1 cellular context compared by ENCODE assay signal in genomic region chr17:43383826-43384475, GRCh38.
A peak's percentile ranks its signal among the peaks of the same experiment; 100 is the strongest.
TF ChIP-seq lines count a peak whose summit lies in the region.

No MANE protein-coding gene starts in this region.

TF ChIP-seq in HepG2, 621 proteins besides CTCF, POLR2A, EP300 and RAD21 (continued from another document and continues in another):
- TF ChIP-seq ZNF740 (CRISPR knock-in tag; IDR thresholded peaks at IDR 0.05) = no peak
- TF ChIP-seq ZNF609 (CRISPR knock-in tag; IDR thresholded peaks at IDR 0.05; ENCODE audit: borderline replicate concordance) = no peak
- TF ChIP-seq HOXA9 (CRISPR knock-in tag; IDR thresholded peaks at IDR 0.05; ENCODE audit: borderline replicate concordance) = no peak
- TF ChIP-seq SMAD1 (CRISPR knock-in tag; IDR thresholded peaks at IDR 0.05; ENCODE audit: borderline replicate concordance, low read depth) = no peak
- no peak for TF ChIP-seq PHF20 (CRISPR knock-in tag; IDR thresholded peaks at IDR 0.05)
- no peak for TF ChIP-seq MYC (CRISPR knock-in tag; IDR thresholded peaks at IDR 0.05; ENCODE audit: borderline replicate concordance)
- no peak for TF ChIP-seq HNF1A (IDR thresholded peaks at IDR 0.05; ENCODE audit: low read depth)
- TF ChIP-seq HNF1A (CRISPR knock-in tag; IDR thresholded peaks at IDR 0.05; ENCODE audit: borderline replicate concordance) = no peak
- no peak for TF ChIP-seq ZNF782 (CRISPR knock-in tag; IDR thresholded peaks at IDR 0.05; ENCODE audit: borderline replicate concordance)
- no peak for TF ChIP-seq DBP (CRISPR knock-in tag; IDR thresholded peaks at IDR 0.05; ENCODE audit: not compliant biosample characterization)
- no peak for TF ChIP-seq PRPF4 (IDR thresholded peaks at IDR 0.05; ENCODE audit: low read depth, low read length, poor library complexity, severe bottlenecking)
- no peak for TF ChIP-seq ZFY (CRISPR knock-in tag; IDR thresholded peaks at IDR 0.05)
- TF ChIP-seq ATRX (CRISPR knock-in tag; IDR thresholded peaks at IDR 0.05; ENCODE audit: borderline replicate concordance) = no peak
- no peak for TF ChIP-seq ZNF615 (CRISPR knock-in tag; IDR thresholded peaks at IDR 0.05; ENCODE audit: borderline replicate concordance)
- no peak for TF ChIP-seq KLF9 (CRISPR knock-in tag; IDR thresholded peaks at IDR 0.05; ENCODE audit: low read depth)
- TF ChIP-seq NAIF1 (CRISPR knock-in tag; IDR thresholded peaks at IDR 0.05; ENCODE audit: borderline replicate concordance) = peak; percentile 18; the same call in 1 of the 2 replicates
- TF ChIP-seq ZNF720 (CRISPR knock-in tag; IDR thresholded peaks at IDR 0.05) = no peak
- no peak for TF ChIP-seq ZEB1 (IDR thresholded peaks at IDR 0.05; ENCODE audit: insufficient replicate concordance, low read depth)
- no peak for TF ChIP-seq ZMAT3 (CRISPR knock-in tag; conservative IDR thresholded peaks at IDR 0.05)
- TF ChIP-seq TP53 (CRISPR knock-in tag; conservative IDR thresholded peaks at IDR 0.05) = no peak
- 0 out of 2 replicates have a peak, but pooled peaks have one; percentile 37 for TF ChIP-seq PHF8 (CRISPR knock-in tag; IDR thresholded peaks at IDR 0.05)
- no peak for TF ChIP-seq KDM3A (CRISPR knock-in tag; IDR thresholded peaks at IDR 0.05; ENCODE audit: low read depth)
- no peak for TF ChIP-seq GMEB2 (CRISPR knock-in tag; IDR thresholded peaks at IDR 0.05; ENCODE audit: low read depth)
- TF ChIP-seq DMTF1 (CRISPR knock-in tag; IDR thresholded peaks at IDR 0.05) = no peak
- no peak; the same call in 1 of the 2 replicates for TF ChIP-seq BATF2 (CRISPR knock-in tag; IDR thresholded peaks at IDR 0.05)
- no peak for TF ChIP-seq ZFX (CRISPR knock-in tag; IDR thresholded peaks at IDR 0.05; ENCODE audit: low read depth)
- no peak for TF ChIP-seq PHF21A (CRISPR knock-in tag; IDR thresholded peaks at IDR 0.05)
- 0 out of 2 replicates have a peak, but pooled peaks have one; percentile 35 for TF ChIP-seq KDM4B (CRISPR knock-in tag; IDR thresholded peaks at IDR 0.05)
- no peak for TF ChIP-seq ZNF230 (CRISPR knock-in tag; IDR thresholded peaks at IDR 0.05)
- TF ChIP-seq ZBTB44 (CRISPR knock-in tag; IDR thresholded peaks at IDR 0.05) = no peak
- TF ChIP-seq NR0B2 (CRISPR knock-in tag; IDR thresholded peaks at IDR 0.05) = no peak
- TF ChIP-seq SNRNP70 (IDR thresholded peaks at IDR 0.05; ENCODE audit: low read depth, low read length) = no peak
- TF ChIP-seq HNRNPL (IDR thresholded peaks at IDR 0.05; ENCODE audit: low read depth, low read length) = no peak
- TF ChIP-seq ZNF142 (CRISPR knock-in tag; IDR thresholded peaks at IDR 0.05) = no peak
- no peak for TF ChIP-seq ESRRA (CRISPR knock-in tag; IDR thresholded peaks at IDR 0.05; ENCODE audit: low read depth)
